ENCODE assay signal across 1 cellular context in the genomic region with DNA sequence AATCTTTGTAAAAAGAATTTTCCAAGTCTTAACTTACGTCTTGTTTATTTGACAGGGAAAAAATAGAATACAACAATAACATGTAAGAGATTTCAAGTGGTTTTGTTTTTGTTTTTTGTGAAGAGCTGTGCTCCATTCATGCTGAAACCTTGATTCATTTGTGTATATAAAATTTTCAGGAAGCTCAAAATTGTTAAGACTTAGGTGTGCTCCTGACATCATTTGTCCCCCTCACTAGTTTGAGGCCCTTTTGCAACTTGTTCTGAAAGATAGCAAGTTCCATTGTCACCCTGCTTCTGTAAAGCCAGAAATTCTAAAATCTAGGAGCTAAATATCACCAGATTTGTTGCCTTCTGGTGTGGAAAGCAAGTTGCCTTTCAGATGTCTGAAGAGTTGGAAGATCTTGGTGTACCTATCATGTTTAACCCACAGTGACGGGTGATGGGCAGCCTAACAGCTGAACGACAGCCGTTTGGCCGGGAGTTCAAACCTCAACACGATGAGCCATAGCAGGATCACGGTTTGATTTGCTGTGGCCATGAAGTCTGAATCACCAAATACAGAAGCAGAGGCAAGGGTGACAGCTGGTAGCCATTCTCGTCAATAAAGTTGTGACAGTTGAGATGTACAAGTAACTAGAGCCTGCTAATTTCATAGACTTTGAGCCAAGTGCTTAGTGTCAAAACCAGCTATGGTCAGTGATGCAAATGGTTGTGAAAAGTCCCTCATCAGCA.
TF ChIP-seq lines count a peak whose summit lies in the region.

No MANE protein-coding gene starts in this region.

TF ChIP-seq in GM23338, 12 proteins besides CTCF, POLR2A, EP300 and RAD21 (continued from another document):
- no peak for TF ChIP-seq CREB1 (CRISPR knock-in tag; IDR thresholded peaks at IDR 0.05; ENCODE audit: low read depth)
- no peak for TF ChIP-seq ZNF331 (CRISPR knock-in tag; IDR thresholded peaks at IDR 0.05; ENCODE audit: low read depth)
- TF ChIP-seq STAT1 (IDR thresholded peaks at IDR 0.05; ENCODE audit: unreplicated experiment), result no peak
- TF ChIP-seq, protein P1, sequence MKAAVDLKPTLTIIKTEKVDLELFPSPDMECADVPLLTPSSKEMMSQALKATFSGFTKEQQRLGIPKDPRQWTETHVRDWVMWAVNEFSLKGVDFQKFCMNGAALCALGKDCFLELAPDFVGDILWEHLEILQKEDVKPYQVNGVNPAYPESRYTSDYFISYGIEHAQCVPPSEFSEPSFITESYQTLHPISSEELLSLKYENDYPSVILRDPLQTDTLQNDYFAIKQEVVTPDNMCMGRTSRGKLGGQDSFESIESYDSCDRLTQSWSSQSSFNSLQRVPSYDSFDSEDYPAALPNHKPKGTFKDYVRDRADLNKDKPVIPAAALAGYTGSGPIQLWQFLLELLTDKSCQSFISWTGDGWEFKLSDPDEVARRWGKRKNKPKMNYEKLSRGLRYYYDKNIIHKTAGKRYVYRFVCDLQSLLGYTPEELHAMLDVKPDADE (IDR thresholded peaks at IDR 0.05), result no peak
- no peak for TF ChIP-seq POLR2AphosphoS5 (IDR thresholded peaks at IDR 0.05; ENCODE audit: low read depth)
- no peak for TF ChIP-seq EZH2 (IDR thresholded peaks at IDR 0.05; ENCODE audit: low read depth, unreplicated experiment)
- no peak for TF ChIP-seq EZH2phosphoT487 (IDR thresholded peaks at IDR 0.05; ENCODE audit: unreplicated experiment)
- TF ChIP-seq, protein P2, sequence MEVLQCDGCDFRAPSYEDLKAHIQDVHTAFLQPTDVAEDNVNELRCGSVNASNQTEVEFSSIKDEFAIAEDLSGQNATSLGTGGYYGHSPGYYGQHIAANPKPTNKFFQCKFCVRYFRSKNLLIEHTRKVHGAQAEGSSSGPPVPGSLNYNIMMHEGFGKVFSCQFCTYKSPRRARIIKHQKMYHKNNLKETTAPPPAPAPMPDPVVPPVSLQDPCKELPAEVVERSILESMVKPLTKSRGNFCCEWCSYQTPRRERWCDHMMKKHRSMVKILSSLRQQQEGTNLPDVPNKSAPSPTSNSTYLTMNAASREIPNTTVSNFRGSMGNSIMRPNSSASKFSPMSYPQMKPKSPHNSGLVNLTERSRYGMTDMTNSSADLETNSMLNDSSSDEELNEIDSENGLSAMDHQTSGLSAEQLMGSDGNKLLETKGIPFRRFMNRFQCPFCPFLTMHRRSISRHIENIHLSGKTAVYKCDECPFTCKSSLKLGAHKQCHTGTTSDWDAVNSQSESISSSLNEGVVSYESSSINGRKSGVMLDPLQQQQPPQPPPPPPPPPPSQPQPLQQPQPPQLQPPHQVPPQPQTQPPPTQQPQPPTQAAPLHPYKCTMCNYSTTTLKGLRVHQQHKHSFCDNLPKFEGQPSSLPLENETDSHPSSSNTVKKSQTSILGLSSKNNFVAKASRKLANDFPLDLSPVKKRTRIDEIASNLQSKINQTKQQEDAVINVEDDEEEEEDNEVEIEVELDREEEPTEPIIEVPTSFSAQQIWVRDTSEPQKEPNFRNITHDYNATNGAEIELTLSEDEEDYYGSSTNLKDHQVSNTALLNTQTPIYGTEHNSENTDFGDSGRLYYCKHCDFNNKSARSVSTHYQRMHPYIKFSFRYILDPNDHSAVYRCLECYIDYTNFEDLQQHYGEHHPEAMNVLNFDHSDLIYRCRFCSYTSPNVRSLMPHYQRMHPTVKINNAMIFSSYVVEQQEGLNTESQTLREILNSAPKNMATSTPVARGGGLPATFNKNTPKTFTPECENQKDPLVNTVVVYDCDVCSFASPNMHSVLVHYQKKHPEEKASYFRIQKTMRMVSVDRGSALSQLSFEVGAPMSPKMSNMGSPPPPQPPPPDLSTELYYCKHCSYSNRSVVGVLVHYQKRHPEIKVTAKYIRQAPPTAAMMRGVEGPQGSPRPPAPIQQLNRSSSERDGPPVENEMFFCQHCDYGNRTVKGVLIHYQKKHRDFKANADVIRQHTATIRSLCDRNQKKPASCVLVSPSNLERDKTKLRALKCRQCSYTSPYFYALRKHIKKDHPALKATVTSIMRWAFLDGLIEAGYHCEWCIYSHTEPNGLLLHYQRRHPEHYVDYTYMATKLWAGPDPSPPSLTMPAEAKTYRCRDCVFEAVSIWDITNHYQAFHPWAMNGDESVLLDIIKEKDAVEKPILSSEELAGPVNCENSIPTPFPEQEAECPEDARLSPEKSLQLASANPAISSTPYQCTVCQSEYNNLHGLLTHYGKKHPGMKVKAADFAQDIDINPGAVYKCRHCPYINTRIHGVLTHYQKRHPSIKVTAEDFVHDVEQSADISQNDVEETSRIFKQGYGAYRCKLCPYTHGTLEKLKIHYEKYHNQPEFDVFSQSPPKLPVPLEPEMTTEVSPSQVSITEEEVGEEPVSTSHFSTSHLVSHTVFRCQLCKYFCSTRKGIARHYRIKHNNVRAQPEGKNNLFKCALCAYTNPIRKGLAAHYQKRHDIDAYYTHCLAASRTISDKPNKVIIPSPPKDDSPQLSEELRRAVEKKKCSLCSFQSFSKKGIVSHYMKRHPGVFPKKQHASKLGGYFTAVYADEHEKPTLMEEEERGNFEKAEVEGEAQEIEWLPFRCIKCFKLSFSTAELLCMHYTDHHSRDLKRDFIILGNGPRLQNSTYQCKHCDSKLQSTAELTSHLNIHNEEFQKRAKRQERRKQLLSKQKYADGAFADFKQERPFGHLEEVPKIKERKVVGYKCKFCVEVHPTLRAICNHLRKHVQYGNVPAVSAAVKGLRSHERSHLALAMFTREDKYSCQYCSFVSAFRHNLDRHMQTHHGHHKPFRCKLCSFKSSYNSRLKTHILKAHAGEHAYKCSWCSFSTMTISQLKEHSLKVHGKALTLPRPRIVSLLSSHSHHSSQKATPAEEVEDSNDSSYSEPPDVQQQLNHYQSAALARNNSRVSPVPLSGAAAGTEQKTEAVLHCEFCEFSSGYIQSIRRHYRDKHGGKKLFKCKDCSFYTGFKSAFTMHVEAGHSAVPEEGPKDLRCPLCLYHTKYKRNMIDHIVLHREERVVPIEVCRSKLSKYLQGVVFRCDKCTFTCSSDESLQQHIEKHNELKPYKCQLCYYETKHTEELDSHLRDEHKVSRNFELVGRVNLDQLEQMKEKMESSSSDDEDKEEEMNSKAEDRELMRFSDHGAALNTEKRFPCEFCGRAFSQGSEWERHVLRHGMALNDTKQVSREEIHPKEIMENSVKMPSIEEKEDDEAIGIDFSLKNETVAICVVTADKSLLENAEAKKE (CRISPR knock-in tag; IDR thresholded peaks at IDR 0.05), result no peak
